Comparison of ENCODE assay signal across 8 cellular contexts in genomic region chr20:45971675-45972499, GRCh38. TPM values are rescaled to one million over a fixed set of nuclear protein-coding genes. Genes with fewer than 3 reads are reported as not detected.
DNase-seq lines count a peak whose midpoint lies in the region; ATAC-seq and TF ChIP-seq lines count a peak whose summit lies in the region.

ZNF335 (minus strand) TSS chr20:45972203; CDS start chr20:45971410, 793 bp downstream.

- H3K27me3 Mint-ChIP-seq in T-helper 17 cell, result no peaks in the 10 kb centered on the region

- peak; percentile 60 for TF ChIP-seq POLR2A in GM15510 (IDR thresholded peaks at IDR 0.05; ENCODE audit: borderline replicate concordance, extremely low read depth, insufficient read length)
- TF ChIP-seq POLR2A in prostate gland (IDR thresholded peaks at IDR 0.05), result peak; percentile 71

- H3K4me3 ChIP-seq in left ventricle myocardium inferior (peak within 1 kb of the TSS; percentile 77), prostate gland (peak within 1 kb of the TSS; percentile 65 to 73), urinary bladder (ENCODE audit: low read depth, low read length) (peak within 1 kb of the TSS; percentile 67)

- peaks cover 20% of the 10 kb centered on the region for H3K4me1 Mint-ChIP-seq in T-helper 17 cell

- no peaks in the 10 kb centered on the region for H3K9me3 ChIP-seq in T-helper 17 cell (ENCODE audit: control insufficient read depth, low read length, poor library complexity, severe bottlenecking)
- no peaks in the 10 kb centered on the region for H3K9me3 ChIP-seq in left ventricle myocardium inferior (replicated peaks)
- H3K9me3 ChIP-seq in prostate gland, result no peaks in the 10 kb centered on the region

- H3K36me3 ChIP-seq in left ventricle myocardium inferior (peaks cover 28% of the 10 kb centered on the region), prostate gland (peaks cover 0 to 8% of the 10 kb centered on the region in 2 donors), urinary bladder (ENCODE audit: insufficient read depth) (peaks cover 3% of the 10 kb centered on the region)

- peak within 1 kb of the TSS; percentile 99 for H3K27ac ChIP-seq in left ventricle myocardium inferior (replicated peaks)
- peak within 1 kb of the TSS; percentile 100 for H3K27ac ChIP-seq in prostate gland
- peak within 1 kb of the TSS; percentile 99 for H3K27ac ChIP-seq in urinary bladder (ENCODE audit: low read depth)

- intact Hi-C loops in left ventricle myocardium inferior (cut with micrococcal nuclease), result no loop called here
- intact Hi-C loops in prostate gland (cut with DNase I), result loop anchor here (2.0 kb wide), 1 partner anchor 61 kb away; no protein-coding TSS in a partner anchor

- H3K4me1 ChIP-seq in left ventricle myocardium inferior (peaks cover 29% of the 10 kb centered on the region), prostate gland (replicated peaks) (no peaks in the 10 kb centered on the region), urinary bladder (ENCODE audit: insufficient read depth) (no peaks in the 10 kb centered on the region)

- H3K36me3 Mint-ChIP-seq in T-helper 17 cell (ENCODE audit: low read depth), result no peaks in the 10 kb centered on the region

- WGBS in prostate gland, result 0% methylated on average over 48 of the region's 72 CpGs
- under 1% methylated on average over 72 of the region's 72 CpGs for WGBS in urinary bladder

- TF ChIP-seq CTCF in left ventricle myocardium inferior (IDR thresholded peaks at IDR 0.05; ENCODE audit: borderline replicate concordance) (peak; percentile 54), prostate gland (IDR thresholded peaks at IDR 0.05) (peak; percentile 44 to 77 (median 65))

- ATAC-seq in HG02885 (IDR thresholded peaks at IDR 0.05; ENCODE audit: poor library complexity, unreplicated experiment), result peak; percentile 80
- peak; percentile 85 for ATAC-seq in T-helper 17 cell

- peak; percentile 83 for DNase-seq in NCI-H1694 treated with DMSO at 0.1 percent for 48 hours (lab: John Stamatoyannopoulos, UW)
- peak; percentile 90 to 93 (median 92) for DNase-seq in T-helper 17 cell
- DNase-seq in amygdala (lab: John Stamatoyannopoulos, UW), result peak; percentile 74 to 99 (median 93)
- peak; percentile 96 for DNase-seq in left ventricle myocardium inferior
- DNase-seq in prostate gland (ENCODE audit: low spot score), result peak; percentile 92

- peak within 1 kb of the TSS; percentile 87 for H3K4me3 Mint-ChIP-seq in T-helper 17 cell

- peak within 1 kb of the TSS; percentile 97 for H3K27ac Mint-ChIP-seq in T-helper 17 cell

- no peaks in the 10 kb centered on the region for H3K27me3 ChIP-seq in left ventricle myocardium inferior (ENCODE audit: low read depth)
- no peaks in the 10 kb centered on the region for H3K27me3 ChIP-seq in prostate gland (replicated peaks; ENCODE audit: insufficient read depth)

RNA-seq across cellular contexts. Expression of gene ZNF335, which starts in this region (rescaled TPM):
- total RNA-seq in T-helper 17 cell, result 100 to 1,000 TPM in 1 of 2 donors, 10 to 100 TPM in 1; 95.1 to 129 TPM
- 8.1 TPM for total RNA-seq in left ventricle myocardium inferior
- total RNA-seq in prostate gland, result 10 to 100 TPM; 21.4 to 43.4 TPM
- 11.9 TPM for total RNA-seq in urinary bladder
- 12.4 TPM for polyA plus RNA-seq in urinary bladder

Comparison
In these comparisons a context has a peak if more than half of its experiments do, and no peak if none do; other contexts are left out.
1. Peak in every context shown above with its lines: DNase-seq, ATAC-seq, H3K4me3 ChIP-seq and H3K27ac ChIP-seq.